ENCODE assay signal across 8 cellular contexts in genomic region chr6:26056583-26057350, GRCh38. TPM values are rescaled to one million over a fixed set of nuclear protein-coding genes. Genes with fewer than 3 reads are reported as not detected.
DNase-seq lines count a peak whose midpoint lies in the region; ATAC-seq, FAIRE-seq and TF ChIP-seq lines count a peak whose summit lies in the region.

No MANE protein-coding gene starts in this region.

- H3K4me3 Mint-ChIP-seq in dendritic cell treated with granulocyte-macrophage colony-stimulating factor and Interleukin-4, amounts not matched to agents 40 ng/mL and 50 ng/mL, for 4 days: peak overlapping the region; percentile 85
- H3K4me3 Mint-ChIP-seq in memory B cell: peak overlapping the region; percentile 96

- H3K4me1 ChIP-seq in HEK293 (ENCODE audit: control insufficient read depth, insufficient read depth, low read length) (peaks cover 5% of the 10 kb centered on the region; the same call in 1 of the 2 replicates), SJSA1 (replicated peaks) (peaks cover 20% of the 10 kb centered on the region), thyroid gland (peaks cover 5 to 11% of the 10 kb centered on the region in 2 donors)

- CTCF ChIA-PET in HEK293 (lab: Yijun Ruan, JAX): interaction anchor here (0.6 to 2.1 kb wide), 5 partner anchors 9 to 970 kb away, joined by 3 to 4 read pairs (median 3); no protein-coding TSS in a partner anchor

- peaks cover 39% of the 10 kb centered on the region for H3K4me1 Mint-ChIP-seq in dendritic cell treated with granulocyte-macrophage colony-stimulating factor and Interleukin-4, amounts not matched to agents 40 ng/mL and 50 ng/mL, for 4 days (ENCODE audit: low read depth)
- H3K4me1 Mint-ChIP-seq in memory B cell: peaks cover 8% of the 10 kb centered on the region

- H3K27me3 ChIP-seq in SJSA1 (replicated peaks): no peaks in the 10 kb centered on the region
- no peaks in the 10 kb centered on the region for H3K27me3 ChIP-seq in thyroid gland

- TF ChIP-seq CTCF in HEK293 (tag by site-specific recombination; IDR thresholded peaks at IDR 0.05) (no peak), thyroid gland (IDR thresholded peaks at IDR 0.05) (no peak)

- ATAC-seq in memory B cell (ENCODE audit: low read depth): no peak
- ATAC-seq in GM18505 (IDR thresholded peaks at IDR 0.05; ENCODE audit: unreplicated experiment): no peak

- H3K36me3 ChIP-seq in HEK293 (ENCODE audit: control insufficient read depth in 2 of 2, insufficient read depth in 1 of 2, low read length in 2 of 2) (no peaks in the 10 kb centered on the region), SJSA1 (no peaks in the 10 kb centered on the region), thyroid gland (no peaks in the 10 kb centered on the region)

- no peaks in the 10 kb centered on the region for H3K9me3 ChIP-seq in HEK293 (ENCODE audit: control insufficient read depth, insufficient read depth, low read depth, low read length)
- no peaks in the 10 kb centered on the region for H3K9me3 ChIP-seq in SJSA1 (replicated peaks)
- H3K9me3 ChIP-seq in thyroid gland: no peaks in the 10 kb centered on the region

- no peaks in the 10 kb centered on the region for H3K27me3 Mint-ChIP-seq in dendritic cell treated with granulocyte-macrophage colony-stimulating factor and Interleukin-4, amounts not matched to agents 40 ng/mL and 50 ng/mL, for 4 days
- H3K27me3 Mint-ChIP-seq in memory B cell: no peaks in the 10 kb centered on the region

- H3K9me3 Mint-ChIP-seq in dendritic cell treated with granulocyte-macrophage colony-stimulating factor and Interleukin-4, amounts not matched to agents 40 ng/mL and 50 ng/mL, for 4 days: no peaks in the 10 kb centered on the region
- H3K9me3 Mint-ChIP-seq in memory B cell: no peaks in the 10 kb centered on the region

- POLR2A ChIA-PET in HEK293 (lab: Yijun Ruan, JAX): interaction anchor here (0.6 to 2.9 kb wide), 16 partner anchors 10 to 1077 kb away, joined by 3 to 100 read pairs (median 5); a partner anchor contains a TSS

- FAIRE-seq in H54 (lab: Jason Lieb, UNC): no peak

- DNase-seq in COLO829 (ENCODE audit: low spot score) (peak; percentile 48), SJSA1 (ENCODE audit: low read depth in 1 of 2, low spot score in 2 of 2) (peak in 1 of 2 experiments; percentile 79), memory B cell (ENCODE audit: low spot score in 2 of 2) (peak in 1 of 2 donors; percentile 14), thyroid gland (peak; percentile 31 to 45), H54 (ENCODE audit: insufficient read length, low spot score) (no peak)

- 2 to 4% methylated on average over 14 of the region's 14 CpGs for WGBS in thyroid gland, 2 donors

- H3K4me3 ChIP-seq in HEK293 (ENCODE audit: low read depth, low read length): peak overlapping the region; percentile 85
- peak overlapping the region; percentile 50 for H3K4me3 ChIP-seq in SJSA1
- H3K4me3 ChIP-seq in thyroid gland (replicated peaks in 1 of 3): peak overlapping the region in 2 of 3 donors; percentile 23 to 59

- intact Hi-C loops in dendritic cell treated with granulocyte-macrophage colony-stimulating factor and Interleukin-4, amounts not matched to agents 40 ng/mL and 50 ng/mL, for 4 days (cut with micrococcal nuclease): no loop called here
- intact Hi-C loops in thyroid gland (cut with DNase I): loop anchor here (10.0 kb wide), 1 partner anchor 138 kb away; a partner anchor contains a TSS

- peaks cover 13% of the 10 kb centered on the region for H3K36me3 Mint-ChIP-seq in dendritic cell treated with granulocyte-macrophage colony-stimulating factor and Interleukin-4, amounts not matched to agents 40 ng/mL and 50 ng/mL, for 4 days (ENCODE audit: low read depth)
- no peaks in the 10 kb centered on the region for H3K36me3 Mint-ChIP-seq in memory B cell

- H3K27ac ChIP-seq in HEK293 (ENCODE audit: extremely low read depth, low read depth, low read length) (peak overlapping the region; percentile 81), SJSA1 (peak overlapping the region; percentile 91), thyroid gland (peak overlapping the region; percentile 85 to 95 (median 95))

- peak overlapping the region; percentile 97 for H3K27ac Mint-ChIP-seq in dendritic cell treated with granulocyte-macrophage colony-stimulating factor and Interleukin-4, amounts not matched to agents 40 ng/mL and 50 ng/mL, for 4 days
- H3K27ac Mint-ChIP-seq in memory B cell: peak overlapping the region; percentile 97

- TF ChIP-seq POLR2A in thyroid gland (IDR thresholded peaks at IDR 0.05) (no peak), H54 (IDR thresholded peaks at IDR 0.05; ENCODE audit: low read depth, low read length) (no peak), GM18505 (IDR thresholded peaks at IDR 0.05; ENCODE audit: borderline replicate concordance, extremely low read depth, insufficient read depth, insufficient read length) (no peak)

TF ChIP-seq in HEK293, 187 proteins besides CTCF, POLR2A, EP300 and RAD21:
- TF ChIP-seq GLIS1 (tag by site-specific recombination; IDR thresholded peaks at IDR 0.05) (peak; percentile 78), ZIC2 (tag by site-specific recombination; IDR thresholded peaks at IDR 0.05) (peak; percentile 38; the same call in 1 of the 2 replicates), PRDM10 (tag by site-specific recombination; IDR thresholded peaks at IDR 0.05) (peak; percentile 46; the same call in 1 of the 2 replicates), PRDM6 (tag by site-specific recombination; IDR thresholded peaks at IDR 0.05) (no peak; the same call in 1 of the 2 replicates), ZNF280D (tag by site-specific recombination; IDR thresholded peaks at IDR 0.05) (no peak), FEZF1 (tag by site-specific recombination; IDR thresholded peaks at IDR 0.05) (peak; percentile 30; the same call in 1 of the 2 replicates), ZSCAN30 (tag by site-specific recombination; IDR thresholded peaks at IDR 0.05) (no peak), ZNF701 (tag by site-specific recombination; IDR thresholded peaks at IDR 0.05) (no peak), ZNF37A (tag by site-specific recombination; IDR thresholded peaks at IDR 0.05) (no peak), ZNF335 (tag by site-specific recombination; conservative IDR thresholded peaks at IDR 0.05) (peak; percentile 82)

RNA-seq across cellular contexts. Expression of gene HFE, which starts 30.5 kb away (rescaled TPM):
- total RNA-seq in SJSA1 (2014; rRNA removed; shearing (Covaris generic)): 2.6 and 3.5 TPM in 2 replicates
- 1 to 10 TPM; 7.5 to 9.8 (median 8.3) TPM for total RNA-seq in thyroid gland
